In the genomic region with DNA sequence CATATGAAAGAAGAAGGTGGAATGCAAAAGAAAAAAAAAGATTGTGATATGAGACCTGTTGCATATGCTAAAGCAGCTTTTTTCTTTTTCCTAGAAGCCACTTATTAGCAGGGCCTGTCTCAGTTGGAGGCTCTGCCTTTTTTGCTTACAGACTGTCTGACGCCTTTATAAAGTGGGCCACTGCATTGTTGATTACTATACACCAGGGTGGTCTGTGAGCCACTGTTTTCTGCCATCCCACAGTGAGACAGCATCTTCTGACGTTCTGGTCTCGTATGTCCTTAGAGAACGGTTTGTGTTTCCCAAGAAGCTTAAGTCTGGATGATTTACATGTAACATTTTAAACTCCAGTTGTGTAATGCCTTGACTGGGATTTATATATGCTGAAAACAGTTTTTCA, we compare ENCODE assay signal across 30 cellular contexts.
"Had no signal": no experiment of that assay in that cellular context is flagged by ENCODE, and none has a peak within 500 bp of the region (broad histone marks: within the 10 kb centered on the region; RNA-seq: fewer than 3 reads in every experiment).

No MANE protein-coding gene starts in this region.

- H3K9me3 Mint-ChIP-seq: type B pancreatic cell had no signal

- H3K27ac ChIP-seq: esophagus muscularis mucosa, heart right ventricle, left ventricle myocardium inferior, neutrophil, ovary, sigmoid colon, uterus had no signal

- H3K4me3 Mint-ChIP-seq: central memory CD8-positive, alpha-beta T cell; dendritic cell treated with granulocyte-macrophage colony-stimulating factor and Interleukin-4, amounts not matched to agents 40 ng/mL and 50 ng/mL, for 4 days; naive thymus-derived CD4-positive, alpha-beta T cell; stimulated activated memory B cell treated with anti-CD40 and anti-IgM and Interleukin-4, amounts not matched to agents 10 μg/mL and 1 μg/mL and 100 μg/mL, for 72 hours; stimulated activated naive CD8-positive, alpha-beta T cell treated with anti-CD3 and anti-CD28 coated beads, Interleukin-15, amount 100 ng/mL, for 72 hours; T-helper 2 cell treated with Interferon-gamma antibody and Interleukin-4, amounts not matched to agents 5 μg/mL and 100 μg/mL, for 36 hours; type B pancreatic cell had no signal

- H3K4me1 Mint-ChIP-seq: stimulated activated memory B cell treated with anti-CD40 and anti-IgM and Interleukin-4, amounts not matched to agents 10 μg/mL and 1 μg/mL and 100 μg/mL, for 72 hours; stimulated activated naive CD8-positive, alpha-beta T cell treated with anti-CD3 and anti-CD28 coated beads, Interleukin-15, amount 100 ng/mL, for 72 hours had no signal

- H3K36me3 Mint-ChIP-seq: type B pancreatic cell had no signal

- DNase-seq: activated CD4-positive, alpha-beta T cell treated with anti-CD3 and anti-CD28 coated beads for 4 hours; activated CD4-positive, alpha-beta T cell treated with anti-CD3 and anti-CD28 coated beads, Interleukin-2, amount 50 U/mL, for 4 hours; activated CD8-positive, alpha-beta memory T cell treated with anti-CD3 and anti-CD28 coated beads, Interleukin-2, amount 50 U/mL, for 4 hours; activated T-cell treated with anti-CD3 and anti-CD28 coated beads, Interleukin-2, amount 50 U/mL, for 1 hour; anterior cingulate cortex; foreskin melanocyte; heart right ventricle; islet precursor cell; left ventricle myocardium inferior; midbrain; naive thymus-derived CD4-positive, alpha-beta T cell; ovary; sigmoid colon; small intestine; stimulated activated CD4-positive, alpha-beta T cell treated with anti-CD3 and anti-CD28 coated beads, Interleukin-4, amount 100 ng/mL, for 24 hours; stimulated activated naive CD8-positive, alpha-beta T cell treated with anti-CD3 and anti-CD28 coated beads, Interleukin-15, amount 100 ng/mL, for 72 hours; substantia nigra; T-helper 1 cell; uterus had no signal

- H3K36me3 ChIP-seq: esophagus muscularis mucosa, heart right ventricle, left ventricle myocardium inferior, ovary, sigmoid colon, uterus had no signal

- H3K4me3 ChIP-seq: esophagus muscularis mucosa, heart right ventricle, left ventricle myocardium inferior, lung, ovary, sigmoid colon, uterus had no signal

- H3K27me3 ChIP-seq: esophagus muscularis mucosa, heart right ventricle, neutrophil, ovary, sigmoid colon, uterus had no signal

- H3K4me1 ChIP-seq: esophagus muscularis mucosa, heart right ventricle, left ventricle myocardium inferior, sigmoid colon, uterus had no signal

- H3K27ac Mint-ChIP-seq: activated naive CD4-positive, alpha-beta T cell treated with anti-CD3 and anti-CD28 coated beads, Interleukin-2, amount 50 U/mL, for 72 hours; activated T-helper 2 cell treated with anti-CD3 and anti-CD28 coated beads, Interferon-gamma antibody, Interleukin-2, Interleukin-4, amounts not matched to agents 10 μg/mL and 5 μg/mL and 100 μg/mL, durations not matched to agents 14 hours and 24 hours and 36 hours; dendritic cell treated with granulocyte-macrophage colony-stimulating factor and Interleukin-4, amounts not matched to agents 40 ng/mL and 50 ng/mL, for 4 days; naive thymus-derived CD4-positive, alpha-beta T cell; progenitor cell of endocrine pancreas; stimulated activated memory B cell treated with anti-CD40 and anti-IgM and Interleukin-4, amounts not matched to agents 10 μg/mL and 1 μg/mL and 100 μg/mL, for 72 hours; stimulated activated naive CD8-positive, alpha-beta T cell treated with anti-CD3 and anti-CD28 coated beads, Interleukin-15, amount 100 ng/mL, for 72 hours; T-helper 2 cell treated with Interferon-gamma antibody and Interleukin-4, amounts not matched to agents 5 μg/mL and 100 μg/mL, for 36 hours; type B pancreatic cell had no signal

- ATAC-seq: heart right ventricle; naive thymus-derived CD4-positive, alpha-beta T cell; stimulated activated memory B cell treated with anti-CD40 and anti-IgM and Interleukin-4, amounts not matched to agents 10 μg/mL and 1 μg/mL and 100 μg/mL, for 72 hours; stimulated activated naive CD8-positive, alpha-beta T cell treated with anti-CD3 and anti-CD28 coated beads, Interleukin-15, amount 100 ng/mL, for 72 hours had no signal

- H3K27me3 Mint-ChIP-seq: central memory CD8-positive, alpha-beta T cell; dendritic cell treated with granulocyte-macrophage colony-stimulating factor and Interleukin-4, amounts not matched to agents 40 ng/mL and 50 ng/mL, for 4 days; naive thymus-derived CD4-positive, alpha-beta T cell; progenitor cell of endocrine pancreas; stimulated activated memory B cell treated with anti-CD40 and anti-IgM and Interleukin-4, amounts not matched to agents 10 μg/mL and 1 μg/mL and 100 μg/mL, for 72 hours; stimulated activated naive CD8-positive, alpha-beta T cell treated with anti-CD3 and anti-CD28 coated beads, Interleukin-15, amount 100 ng/mL, for 72 hours had no signal

- H3K9me3 ChIP-seq: esophagus muscularis mucosa, left ventricle myocardium inferior, neutrophil, ovary, sigmoid colon, uterus had no signal
